Comparison of ENCODE assay signal across 9 cellular contexts in genomic region chr4:13543648-13544555, GRCh38. TPM values are rescaled to one million over a fixed set of nuclear protein-coding genes. Genes with fewer than 3 reads are reported as not detected.
DNase-seq lines count a peak whose midpoint lies in the region; ATAC-seq and TF ChIP-seq lines count a peak whose summit lies in the region.
"Had no signal": no experiment of that assay in that cellular context is flagged by ENCODE, and none has a peak within 500 bp of the region (broad histone marks: within the 10 kb centered on the region; RNA-seq: fewer than 3 reads in every experiment).

Gene NKX3-2 (minus strand): TSS chr4:13544508. CDS start chr4:13544414, 94 bp downstream.

- H3K4me1 ChIP-seq in body of pancreas (peaks cover 52% of the 10 kb centered on the region), thymus (ENCODE audit: control insufficient read depth, insufficient read depth, low read length) (peaks cover 24% of the 10 kb centered on the region)

- TF ChIP-seq CTCF in body of pancreas (IDR thresholded peaks at IDR 0.05) = no peak

- no peaks in the 10 kb centered on the region for H3K36me3 ChIP-seq in body of pancreas (replicated peaks in 1 of 2; ENCODE audit: insufficient read depth in 1 of 2, low read depth in 2 of 2)
- H3K36me3 ChIP-seq in thymus (ENCODE audit: control insufficient read depth, insufficient read depth) = no peaks in the 10 kb centered on the region

- ATAC-seq in body of pancreas = peak; percentile 45
- ATAC-seq in left lobe of liver = peak; percentile 55
- ATAC-seq in GM21825 (IDR thresholded peaks at IDR 0.05; ENCODE audit: unreplicated experiment) = no peak
- ATAC-seq in HG02642 (IDR thresholded peaks at IDR 0.05; ENCODE audit: poor library complexity, unreplicated experiment) = no peak

- peaks cover 3 to 82% of the 10 kb centered on the region in 2 donors for H3K27me3 ChIP-seq in body of pancreas
- H3K27me3 ChIP-seq in thymus (ENCODE audit: control insufficient read depth, insufficient read depth) = peaks cover 86% of the 10 kb centered on the region

- no peak for TF ChIP-seq POLR2A in body of pancreas (IDR thresholded peaks at IDR 0.05)

- peak within 1 kb of the TSS; percentile 21 to 49 for H3K4me3 ChIP-seq in body of pancreas
- H3K4me3 ChIP-seq in thymus (ENCODE audit: low read length) = peak within 1 kb of the TSS; percentile 40

- no peak within 1 kb of the TSS for H3K27ac ChIP-seq in body of pancreas
- no peak within 1 kb of the TSS for H3K27ac ChIP-seq in thymus (ENCODE audit: low read depth)

- DNase-seq in DMS53 treated with DMSO at 0.1 percent for 48 hours (lab: John Stamatoyannopoulos, UW; ENCODE audit: unreplicated experiment) (peak; percentile 45), HuH-7 (ENCODE audit: low spot score) (peak; percentile 60), body of pancreas (no peak), left lobe of liver (ENCODE audit: low spot score) (no peak), CD1c-positive myeloid dendritic cell (ENCODE audit: extremely low spot score) (no peak)

- intact Hi-C loops in body of pancreas (cut with DNase I) = loop anchor here (5.0 to 10.0 kb wide), 2 partner anchors 692 to 809 kb away; no protein-coding TSS in a partner anchor

- WGBS in body of pancreas, 2 donors = 3 to 20% methylated on average over 7 to 78 of the region's 103 CpGs
- WGBS in thymus = 2% methylated on average over 103 of the region's 103 CpGs

- H3K9me3 ChIP-seq in body of pancreas = no peaks in the 10 kb centered on the region
- peaks cover 4% of the 10 kb centered on the region for H3K9me3 ChIP-seq in thymus (ENCODE audit: control insufficient read depth)

RNA-seq across cellular contexts. Expression of gene NKX3-2, which starts in this region (rescaled TPM):
- total RNA-seq in body of pancreas (under 1 TPM in 1 of 2 donors, not detected in 1; 0.26 TPM), left lobe of liver (not detected)
- polyA plus RNA-seq in thymus = 0.05 TPM
- total RNA-seq: T-helper 1 cell treated with Interleukin-12 subunit alpha and Interleukin-12 subunit beta and Interleukin-4 antibody, amounts not matched to agents 30 ng/mL and 1 ng/mL, for 36 hours had no signal

Comparison
In these comparisons a context has a peak if more than half of its experiments do, and no peak if none do; other contexts are left out.
1. Peak in ATAC-seq and H3K4me3 ChIP-seq in body of pancreas; RNA of the gene not detected or under 1 TPM.
2. Peak in ATAC-seq in left lobe of liver; RNA of the gene not detected or under 1 TPM.
3. DNase-seq: peak in DMS53 treated with DMSO at 0.1 percent for 48 hours (single experiment) and HuH-7 (single experiment); none in body of pancreas (0 of 4), left lobe of liver (single experiment) and CD1c-positive myeloid dendritic cell (single experiment).